Comparison of ENCODE assay signal across 12 cellular contexts in genomic region chr16:9114112-9114511, GRCh38. TPM values are rescaled to one million over a fixed set of nuclear protein-coding genes. Genes with fewer than 3 reads are reported as not detected.
DNase-seq lines count a peak whose midpoint lies in the region; ATAC-seq and TF ChIP-seq lines count a peak whose summit lies in the region.
"Had no signal": no experiment of that assay in that cellular context is flagged by ENCODE, and none has a peak within 500 bp of the region (broad histone marks: within the 10 kb centered on the region; RNA-seq: fewer than 3 reads in every experiment).

No MANE protein-coding gene starts in this region.

- H3K4me1 Mint-ChIP-seq in CD4-positive, alpha-beta T cell (ENCODE audit: low read depth), result peaks cover 84% of the 10 kb centered on the region
- H3K4me1 Mint-ChIP-seq in HFFc6 (ENCODE audit: low read depth), result peaks cover 100% of the 10 kb centered on the region
- H3K4me1 Mint-ChIP-seq in activated naive CD8-positive, alpha-beta T cell treated with anti-CD3 and anti-CD28 coated beads, Interleukin-2, amount 50 U/mL, for 24 hours, result peaks cover 94% of the 10 kb centered on the region
- H3K4me1 Mint-ChIP-seq in naive B cell, result peaks cover 66 to 86% (median 69%) of the 10 kb centered on the region in 3 donors

- no peak overlapping the region for H3K4me3 ChIP-seq in left ventricle myocardium inferior
- H3K4me3 ChIP-seq: dorsolateral prefrontal cortex, suprapubic skin had no signal

- H3K9me3 Mint-ChIP-seq in CD4-positive, alpha-beta T cell, result no peaks in the 10 kb centered on the region
- H3K9me3 Mint-ChIP-seq in HFFc6 (no peaks in the 10 kb centered on the region), naive B cell (no peaks in the 10 kb centered on the region)
- no peaks in the 10 kb centered on the region for H3K9me3 Mint-ChIP-seq in activated naive CD8-positive, alpha-beta T cell treated with anti-CD3 and anti-CD28 coated beads, Interleukin-2, amount 50 U/mL, for 24 hours

- H3K4me1 ChIP-seq in left ventricle myocardium inferior, result peaks cover 97% of the 10 kb centered on the region

- TF ChIP-seq CTCF in CD4-positive, alpha-beta T cell (IDR thresholded peaks at IDR 0.05), result no peak
- TF ChIP-seq CTCF in HFFc6 (IDR thresholded peaks at IDR 0.05) (no peak), left ventricle myocardium inferior (IDR thresholded peaks at IDR 0.05; ENCODE audit: borderline replicate concordance) (no peak)

- intact Hi-C loops in CD4-positive, alpha-beta T cell (cut with DNase I, micrococcal nuclease), result no loop called here
- intact Hi-C loops in left ventricle myocardium inferior (cut with micrococcal nuclease), result no loop called here

- H3K36me3 ChIP-seq in left ventricle myocardium inferior, result peaks cover 24% of the 10 kb centered on the region

- CTCF ChIA-PET in CD4-positive, alpha-beta T cell (lab: Charles Lee), result interaction anchor here (0.8 to 1.2 kb wide), 2 partner anchors 9 to 11 kb away, joined by 3 to 4 read pairs; no protein-coding TSS in a partner anchor

- peaks cover 92% of the 10 kb centered on the region for H3K36me3 Mint-ChIP-seq in CD4-positive, alpha-beta T cell (ENCODE audit: low read depth)
- H3K36me3 Mint-ChIP-seq in HFFc6 (ENCODE audit: low read depth) (peaks cover 69% of the 10 kb centered on the region), naive B cell (peaks cover 5 to 10% of the 10 kb centered on the region in 2 donors)
- H3K36me3 Mint-ChIP-seq in activated naive CD8-positive, alpha-beta T cell treated with anti-CD3 and anti-CD28 coated beads, Interleukin-2, amount 50 U/mL, for 24 hours (ENCODE audit: low read depth), result peaks cover 72% of the 10 kb centered on the region

- no peaks in the 10 kb centered on the region for H3K9me3 ChIP-seq in CD4-positive, alpha-beta T cell (ENCODE audit: control insufficient read depth, low read length)
- no peaks in the 10 kb centered on the region for H3K9me3 ChIP-seq in left ventricle myocardium inferior (replicated peaks)
- H3K9me3 ChIP-seq: suprapubic skin had no signal

- H3K27ac Mint-ChIP-seq in CD4-positive, alpha-beta T cell, result peak overlapping the region; percentile 73
- peak overlapping the region; percentile 63 for H3K27ac Mint-ChIP-seq in HFFc6
- peak overlapping the region; percentile 80 for H3K27ac Mint-ChIP-seq in activated naive CD8-positive, alpha-beta T cell treated with anti-CD3 and anti-CD28 coated beads, Interleukin-2, amount 50 U/mL, for 24 hours
- peak overlapping the region; percentile 77 to 96 (median 86) for H3K27ac Mint-ChIP-seq in naive B cell

- no peak overlapping the region for H3K27ac ChIP-seq in CD4-positive, alpha-beta T cell (ENCODE audit: low read depth, low read length)
- H3K27ac ChIP-seq in left ventricle myocardium inferior (replicated peaks), result no peak overlapping the region
- H3K27ac ChIP-seq: dorsolateral prefrontal cortex, suprapubic skin had no signal

- DNase-seq in CD4-positive, alpha-beta T cell, result no peak
- no peak for DNase-seq in HFFc6
- no peak for DNase-seq in activated naive CD8-positive, alpha-beta T cell treated with anti-CD3 and anti-CD28 coated beads, Interleukin-2, amount 50 U/mL, for 24 hours
- DNase-seq in naive B cell, result no peak
- no peak for DNase-seq in left ventricle myocardium inferior
- no peak for DNase-seq in activated CD4-positive, CD25-positive, alpha-beta regulatory T cell treated with anti-CD3 and anti-CD28 coated beads, Interleukin-2, amount 50 U/mL, for 72 hours
- DNase-seq in NCI-H146 treated with DMSO at 0.1 percent for 48 hours (lab: John Stamatoyannopoulos, UW; ENCODE audit: unreplicated experiment), result no peak
- DNase-seq: activated CD4-positive, alpha-beta T cell treated with anti-CD3 and anti-CD28 coated beads, Interleukin-2, amount 50 U/mL, for 1 hour; amniotic stem cell; dorsolateral prefrontal cortex had no signal

- H3K27me3 Mint-ChIP-seq in CD4-positive, alpha-beta T cell, result no peaks in the 10 kb centered on the region
- peaks cover 7% of the 10 kb centered on the region for H3K27me3 Mint-ChIP-seq in HFFc6 (ENCODE audit: insufficient read depth)
- no peaks in the 10 kb centered on the region for H3K27me3 Mint-ChIP-seq in activated naive CD8-positive, alpha-beta T cell treated with anti-CD3 and anti-CD28 coated beads, Interleukin-2, amount 50 U/mL, for 24 hours
- H3K27me3 Mint-ChIP-seq in naive B cell, result no peaks in the 10 kb centered on the region

- peak overlapping the region; percentile 5 for H3K4me3 Mint-ChIP-seq in CD4-positive, alpha-beta T cell
- H3K4me3 Mint-ChIP-seq in HFFc6 (peak overlapping the region; percentile 13), naive B cell (peak overlapping the region; percentile 5 to 76 (median 34))
- H3K4me3 Mint-ChIP-seq in activated naive CD8-positive, alpha-beta T cell treated with anti-CD3 and anti-CD28 coated beads, Interleukin-2, amount 50 U/mL, for 24 hours, result peak overlapping the region; percentile 6

- POLR2A ChIA-PET in CD4-positive, alpha-beta T cell (lab: Charles Lee), result interaction anchor here (0.6 to 1.1 kb wide), 4 partner anchors 11 to 23 kb away, joined by 3 to 4 read pairs (median 3); partner anchors contain the start of gene HAPSTR1

- ATAC-seq in CD4-positive, alpha-beta T cell (ENCODE audit: poor library complexity), result no peak
- ATAC-seq in activated naive CD8-positive, alpha-beta T cell treated with anti-CD3 and anti-CD28 coated beads, Interleukin-2, amount 50 U/mL, for 24 hours, result no peak
- ATAC-seq in naive B cell (ENCODE audit: low read depth in 2 of 2), result no peak
- ATAC-seq: sciatic nerve had no signal

- H3K27me3 ChIP-seq in CD4-positive, alpha-beta T cell (ENCODE audit: control insufficient read depth, insufficient read depth, low read length), result no peaks in the 10 kb centered on the region
- H3K27me3 ChIP-seq in left ventricle myocardium inferior (ENCODE audit: low read depth), result no peaks in the 10 kb centered on the region
- H3K27me3 ChIP-seq: dorsolateral prefrontal cortex, suprapubic skin had no signal

RNA-seq across cellular contexts. Expression of gene HAPSTR1, which starts 22.7 kb away (rescaled TPM):
- total RNA-seq in CD4-positive, alpha-beta T cell, result 100 to 1,000 TPM; 152 to 153 TPM
- 10 to 100 TPM; 65.0 to 77.4 (median 72.0) TPM for total RNA-seq in HFFc6 (2021; fragmentation: NEBNext Ultra II Directional; extraction: Animal tissue kit (Norgen Biotek cat#: 25700))
- 10 to 100 TPM; 10.1 to 24.8 (median 14.5) TPM for polyA plus RNA-seq in naive B cell (ENCODE audit: low read depth in 6 of 6)
- 52.3 TPM for total RNA-seq in left ventricle myocardium inferior
